Comparison of ENCODE assay signal across 8 cellular contexts in the genomic region with DNA sequence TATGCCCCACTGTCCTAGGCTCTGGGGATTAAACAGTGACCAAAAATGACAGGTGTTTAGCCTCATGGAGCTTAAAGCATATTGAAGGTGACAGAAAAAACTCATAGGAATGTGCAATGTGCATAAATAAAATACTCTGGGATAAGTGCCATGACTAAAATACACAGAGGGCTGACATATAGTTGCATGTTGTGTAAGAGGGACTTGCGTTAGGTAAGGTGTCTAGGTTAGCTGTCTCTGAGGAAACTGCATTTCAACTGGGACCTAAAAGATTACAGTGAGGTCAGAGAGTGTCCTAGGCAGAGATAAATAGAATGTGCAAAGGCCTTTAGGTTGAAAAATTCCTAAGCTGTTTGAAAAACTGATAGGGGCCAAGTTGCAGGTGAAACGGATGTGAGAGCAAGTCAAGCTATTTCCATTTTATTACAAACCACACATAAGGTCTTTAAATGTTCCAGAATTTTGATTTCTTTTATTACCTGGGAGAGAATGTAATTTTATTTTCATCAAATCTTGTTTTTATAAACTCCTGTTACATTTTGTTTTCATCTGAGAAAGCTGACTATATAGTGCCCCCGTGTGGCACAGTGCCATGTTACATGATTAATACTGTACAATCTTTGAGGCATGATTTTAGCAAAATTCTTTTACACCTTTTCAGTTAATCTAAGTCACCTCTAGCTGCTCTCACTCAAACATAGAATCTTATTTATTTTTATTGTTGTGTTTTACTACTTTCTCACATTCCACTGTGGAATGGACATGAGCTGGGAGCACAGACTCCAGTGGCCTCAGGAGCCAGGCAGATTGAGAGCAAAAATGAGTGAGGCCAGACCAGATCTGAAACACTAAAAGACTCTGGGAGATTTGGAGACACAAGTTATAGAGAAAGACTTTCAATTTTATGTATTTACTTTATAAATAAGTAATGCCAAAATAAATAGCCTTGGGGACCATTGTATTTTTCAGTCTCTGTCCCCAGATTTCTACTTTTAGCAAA.
DNase-seq lines count a peak whose midpoint lies in the region; ATAC-seq, FAIRE-seq and TF ChIP-seq lines count a peak whose summit lies in the region.

No MANE protein-coding gene starts in this region.

- intact Hi-C loops in left cardiac atrium (cut with DNase I): no loop called here

- FAIRE-seq in urothelium cell line (lab: Jason Lieb, UNC): no peak
- FAIRE-seq in GM12892 (lab: Jason Lieb, UNC): no peak

- no peak for ATAC-seq in left cardiac atrium
- no peak for ATAC-seq in GM21576 (IDR thresholded peaks at IDR 0.05; ENCODE audit: unreplicated experiment)

- peak; percentile 21 to 46 for DNase-seq in AML-193 (lab: John Stamatoyannopoulos, UW)
- DNase-seq in RPMI8226: peak; percentile 58
- DNase-seq in left cardiac atrium: peak; percentile 24
- peak; percentile 7 for DNase-seq in urothelium cell line (ENCODE audit: low spot score)
- no peak for DNase-seq in stimulated activated naive CD4-positive, alpha-beta T cell (lab: John Stamatoyannopoulos, UW)
- no peak for DNase-seq in GM12892 (ENCODE audit: insufficient read length)

- TF ChIP-seq CTCF in GM12873 (IDR thresholded peaks at IDR 0.05; ENCODE audit: insufficient read depth, low read depth, low read length, missing control alignments): peak; percentile 41

- no peak for TF ChIP-seq POLR2A in GM12892 (IDR thresholded peaks at IDR 0.05; ENCODE audit: low read depth, low read length)

Comparison
In these comparisons a context has a peak if more than half of its experiments do, and no peak if none do; other contexts are left out.
1. DNase-seq: peak in AML-193 (2 of 2), RPMI8226 (single experiment), left cardiac atrium (single experiment) and urothelium cell line (single experiment); none in stimulated activated naive CD4-positive, alpha-beta T cell (0 of 6) and GM12892 (single experiment).